Comparison of ENCODE assay signal across 19 cellular contexts in the genomic region with DNA sequence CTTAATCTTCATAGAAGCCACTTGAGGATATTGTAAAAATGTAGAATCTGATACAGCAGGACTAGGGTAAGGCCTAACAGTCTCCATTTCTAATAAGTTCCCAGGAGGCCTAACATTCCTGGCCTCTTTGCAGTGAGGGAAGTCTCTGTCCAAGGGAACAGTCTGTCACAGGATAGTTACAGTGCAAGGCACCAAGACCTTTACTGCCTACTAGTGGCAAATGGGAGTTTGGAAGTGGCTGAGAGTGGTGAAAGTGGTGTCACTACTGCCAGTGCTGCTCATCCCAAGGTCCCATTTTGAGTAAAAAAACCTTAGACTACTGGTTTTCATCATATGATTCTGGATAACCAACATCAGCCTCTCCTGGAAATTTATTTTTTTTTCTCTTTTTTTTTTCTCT.
DNase-seq lines count a peak whose midpoint lies in the region; ATAC-seq and TF ChIP-seq lines count a peak whose summit lies in the region.
"Had no signal": no experiment of that assay in that cellular context is flagged by ENCODE, and none has a peak within 500 bp of the region (broad histone marks: within the 10 kb centered on the region; RNA-seq: fewer than 3 reads in every experiment).

No MANE protein-coding gene starts in this region.

- H3K4me2 ChIP-seq in OCI-LY3 (ENCODE audit: low read length) (no peak overlapping the region), hepatocyte (no peak overlapping the region)

- H3K79me2 ChIP-seq in OCI-LY3 (ENCODE audit: low read length) (no peaks in the 10 kb centered on the region), hepatocyte (no peaks in the 10 kb centered on the region)

- H3K27ac ChIP-seq in A673 (ENCODE audit: low read depth, low read length, poor library complexity, severe bottlenecking) (no peak overlapping the region), OCI-LY3 (ENCODE audit: low read length) (no peak overlapping the region), hepatocyte (no peak overlapping the region)
- H3K27ac ChIP-seq: pancreas had no signal

- H3K9ac ChIP-seq in OCI-LY3 (ENCODE audit: low read length) = no peak overlapping the region

- TF ChIP-seq CTCF in A673 (conservative IDR thresholded peaks at IDR 0.05; ENCODE audit: low read depth, low read length) (peak; percentile 30; the same call in 1 of the 2 replicates), GM12875 (IDR thresholded peaks at IDR 0.05; ENCODE audit: borderline replicate concordance, insufficient read depth, low read depth, low read length) (peak; percentile 29; the same call in 1 of the 2 replicates), OCI-LY3 (IDR thresholded peaks at IDR 0.05; ENCODE audit: low read depth, low read length) (0 out of 2 replicates have a peak, but pooled peaks have one; percentile 9), foreskin fibroblast (IDR thresholded peaks at IDR 0.05; ENCODE audit: low read depth, low read length) (peak; percentile 3), hepatocyte (IDR thresholded peaks at IDR 0.05; ENCODE audit: poor library complexity) (no peak)

- H3K4me3 ChIP-seq in A673 (ENCODE audit: low read depth, low read length, poor library complexity, severe bottlenecking) = no peak overlapping the region
- H3K4me3 ChIP-seq in GM12875 (ENCODE audit: low read depth, low read length) = no peak overlapping the region
- H3K4me3 ChIP-seq in OCI-LY3 (ENCODE audit: low read length) = no peak overlapping the region
- H3K4me3 ChIP-seq in foreskin fibroblast (ENCODE audit: low read depth in 1 of 2, low read length in 2 of 2) = no peak overlapping the region
- no peak overlapping the region for H3K4me3 ChIP-seq in hepatocyte
- H3K4me3 ChIP-seq: pancreas had no signal

- intact Hi-C loops in A673 (cut with micrococcal nuclease; ENCODE audit: unreplicated experiment) = no loop called here
- intact Hi-C loops in sciatic nerve (cut with DNase I) = no loop called here

- no TSS peak for BruUV-seq in A673 (replicated peaks; lab: Mats Ljungman, UMichigan)

- DNase-seq in A673 (ENCODE audit: low spot score) (peak; percentile 5), foreskin fibroblast (no peak), ureter (ENCODE audit: low spot score) (no peak), sciatic nerve (ENCODE audit: low spot score) (no peak), hepatocyte (ENCODE audit: low spot score) (no peak), NCI-H146 treated with DMSO at 0.1 percent for 48 hours (lab: John Stamatoyannopoulos, UW; ENCODE audit: unreplicated experiment) (no peak)
- DNase-seq: activated CD8-positive, alpha-beta memory T cell treated with anti-CD3 and anti-CD28 coated beads, Interleukin-2, amount 10 ng/mL, durations not matched to agents 7 days and 5 days; CD8-positive, alpha-beta T cell; effector memory CD4-positive, alpha-beta T cell; NCI-H1436 treated with DMSO at 0.1 percent for 48 hours; pancreas; SHP77 treated with DMSO at 0.1 percent for 48 hours; stimulated activated CD4-positive, alpha-beta T cell treated with anti-CD3 and anti-CD28 coated beads, Interleukin-4, amount 100 ng/mL, for 4 hours; stimulated activated CD8-positive, alpha-beta memory T cell treated with anti-CD3 and anti-CD28 coated beads, Interleukin-4, amount 100 ng/mL, for 48 hours; substantia nigra; T-helper 2 cell had no signal

- H3K9me3 ChIP-seq in A673 (ENCODE audit: low read depth, low read length, poor library complexity, severe bottlenecking) (no peaks in the 10 kb centered on the region), OCI-LY3 (ENCODE audit: insufficient read depth, low read length) (no peaks in the 10 kb centered on the region), hepatocyte (ENCODE audit: low read depth) (no peaks in the 10 kb centered on the region)
- H3K9me3 ChIP-seq: pancreas had no signal

- CTCF ChIA-PET in A673 (lab: Charles Lee) = no interaction called here

- H3K27me3 ChIP-seq in A673 (replicated peaks; ENCODE audit: insufficient read depth, low read depth, low read length, poor library complexity) (no peaks in the 10 kb centered on the region), OCI-LY3 (ENCODE audit: low read depth, low read length) (no peaks in the 10 kb centered on the region), hepatocyte (no peaks in the 10 kb centered on the region)
- H3K27me3 ChIP-seq: pancreas had no signal

- no peaks in the 10 kb centered on the region for H4K20me1 ChIP-seq in OCI-LY3 (ENCODE audit: insufficient read depth, low read length)
- H4K20me1 ChIP-seq in hepatocyte (ENCODE audit: insufficient read depth, poor library complexity, severe bottlenecking) = no peaks in the 10 kb centered on the region

- H3K4me1 ChIP-seq in A673 (ENCODE audit: insufficient read depth, low read length, poor library complexity, severe bottlenecking) = no peaks in the 10 kb centered on the region
- no peaks in the 10 kb centered on the region for H3K4me1 ChIP-seq in OCI-LY3 (ENCODE audit: low read length)
- H3K4me1 ChIP-seq in hepatocyte (ENCODE audit: insufficient read depth) = no peaks in the 10 kb centered on the region
- H3K4me1 ChIP-seq: pancreas had no signal

- POLR2A ChIA-PET in A673 (lab: Charles Lee; ENCODE audit: low non-redundant PET) = no interaction called here

- H3K36me3 ChIP-seq in A673 (ENCODE audit: insufficient read depth, low read length, poor library complexity, severe bottlenecking) = no peaks in the 10 kb centered on the region
- no peaks in the 10 kb centered on the region for H3K36me3 ChIP-seq in OCI-LY3 (replicated peaks; ENCODE audit: low read depth, low read length)
- no peaks in the 10 kb centered on the region for H3K36me3 ChIP-seq in hepatocyte (replicated peaks; ENCODE audit: insufficient read depth, low read depth)
- H3K36me3 ChIP-seq: pancreas had no signal

- H2AFZ ChIP-seq in OCI-LY3 (ENCODE audit: low read depth, low read length) = no peak overlapping the region
- no peak overlapping the region for H2AFZ ChIP-seq in hepatocyte

- no peak for ATAC-seq in sciatic nerve
- ATAC-seq: activated CD4-positive, CD25-positive, alpha-beta regulatory T cell treated with anti-CD3 and anti-CD28 coated beads, Interleukin-2, amount 50 U/mL, for 24 hours; activated CD8-positive, alpha-beta memory T cell treated with anti-CD3 and anti-CD28 coated beads, Interleukin-2, amount 10 ng/mL, durations not matched to agents 7 days and 5 days; CD8-positive, alpha-beta T cell; pancreas had no signal

- no peaks in the 10 kb centered on the region for H3K9me2 ChIP-seq in hepatocyte (replicated peaks; ENCODE audit: insufficient read depth)
